ENCODE assay signal across 8 cellular contexts in the genomic region with DNA sequence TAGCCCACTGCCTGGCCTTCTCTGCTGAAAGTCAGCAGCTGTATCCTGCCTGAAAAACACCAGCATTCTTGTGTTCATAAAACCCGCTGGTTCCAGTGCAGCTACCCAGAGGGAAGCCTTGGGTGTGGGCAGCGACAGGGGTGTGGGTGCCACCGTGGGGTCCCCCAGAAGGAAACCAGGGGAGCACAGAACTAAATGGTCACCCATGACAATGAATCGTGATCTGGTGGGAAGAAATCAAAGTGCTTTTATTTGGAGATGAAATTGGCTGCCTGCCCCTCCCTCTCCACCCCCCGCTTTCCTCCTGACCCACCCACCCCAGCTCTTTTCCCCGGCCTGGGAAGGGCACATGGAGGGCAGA. TPM values are rescaled to one million over a fixed set of nuclear protein-coding genes. Genes with fewer than 3 reads are reported as not detected.
A peak's percentile ranks its signal among the peaks of the same experiment; 100 is the strongest.
DNase-seq lines count a peak whose midpoint lies in the region; ATAC-seq and TF ChIP-seq lines count a peak whose summit lies in the region.

No MANE protein-coding gene starts in this region.

- H3K4me3 Mint-ChIP-seq in natural killer cell = peak overlapping the region; percentile 84

- peaks cover 58 to 82% of the 10 kb centered on the region in 2 donors for H3K4me1 Mint-ChIP-seq in natural killer cell

- intact Hi-C loops in natural killer cell (cut with micrococcal nuclease) = no loop called here

- peaks cover 10% of the 10 kb centered on the region for H3K36me3 ChIP-seq in MG63

- DNase-seq in AG20443 (ENCODE audit: low spot score) = peak; percentile 49
- peak; percentile 53 for DNase-seq in MG63
- no peak for DNase-seq in epithelial cell of prostate (ENCODE audit: low read depth, low spot score)
- DNase-seq in natural killer cell = no peak
- no peak for DNase-seq in NCI-H82 treated with DMSO at 0.1 percent for 48 hours (lab: John Stamatoyannopoulos, UW; ENCODE audit: unreplicated experiment)
- no peak for DNase-seq in NCI-H1092 (lab: John Stamatoyannopoulos, UW)
- no peak for DNase-seq in NCI-H524 (lab: John Stamatoyannopoulos, UW)
- no peak for DNase-seq in activated effector memory CD4-positive, alpha-beta T cell treated with Interleukin-2 at 50 U/mL for 16 hours

- H3K36me3 Mint-ChIP-seq in natural killer cell = no peaks in the 10 kb centered on the region

- peak overlapping the region; percentile 77 for H3K27ac ChIP-seq in epithelial cell of prostate

- no peak for TF ChIP-seq CTCF in natural killer cell (IDR thresholded peaks at IDR 0.05)

- no peaks in the 10 kb centered on the region for H3K27me3 ChIP-seq in MG63

- H3K9me3 Mint-ChIP-seq in natural killer cell = no peaks in the 10 kb centered on the region

- no peaks in the 10 kb centered on the region for H3K27me3 Mint-ChIP-seq in natural killer cell (ENCODE audit: low read depth in 2 of 2)

- peak in 1 of 3 donors; percentile 13 for ATAC-seq in natural killer cell

- H3K4me3 ChIP-seq in MG63 = peak overlapping the region; percentile 28

- H3K9me3 ChIP-seq in MG63 = no peaks in the 10 kb centered on the region

- H3K27ac Mint-ChIP-seq in natural killer cell = peak overlapping the region; percentile 65 to 93

RNA-seq across cellular contexts. Expression of gene RASA3, which starts 13.7 kb away (rescaled TPM):
- 18.8 and 21.7 TPM in 2 replicates for total RNA-seq in MG63 (2014; rRNA removed; shearing (Covaris generic); ENCODE audit: low replicate concordance)
- total RNA-seq in natural killer cell = 100 to 1,000 TPM; 252 to 277 (median 274) TPM

Comparison
In these comparisons a context has a peak if more than half of its experiments do, and no peak if none do; other contexts are left out.
1. DNase-seq: peak in AG20443 (single experiment) and MG63 (single experiment); none in epithelial cell of prostate (single experiment), natural killer cell (single experiment), NCI-H82 treated with DMSO at 0.1 percent for 48 hours (single experiment), NCI-H1092 (single experiment), NCI-H524 (0 of 2) and activated effector memory CD4-positive, alpha-beta T cell treated with Interleukin-2 at 50 U/mL for 16 hours (single experiment).
2. RNA of gene RASA3, which starts 13.7 kb away (total RNA-seq): 252 to 277 TPM in natural killer cell; 18.8 to 21.7 TPM in MG63; every median in the first group is over 10 times any median in the second.